ENCODE assay signal across 8 cellular contexts in genomic region chr1:180911640-180912161, GRCh38. TPM values are rescaled to one million over a fixed set of nuclear protein-coding genes. Genes with fewer than 3 reads are reported as not detected.
DNase-seq lines count a peak whose midpoint lies in the region; ATAC-seq, FAIRE-seq and TF ChIP-seq lines count a peak whose summit lies in the region.

No MANE protein-coding gene starts in this region.

- peak overlapping the region; percentile 43 for H3K4me3 ChIP-seq in RWPE2 (ENCODE audit: severe bottlenecking)
- H3K4me3 ChIP-seq in gastroesophageal sphincter, result peak overlapping the region; percentile 70 to 76
- H3K4me3 ChIP-seq in pancreas, result peak overlapping the region; percentile 15 to 61 (median 24)

- 8 to 18% methylated on average over 5 to 12 of the region's 15 CpGs for WGBS in gastroesophageal sphincter (ENCODE audit: low coverage in 1 of 2), 2 donors
- WGBS in pancreas, 2 donors, result 38 to 48% methylated on average over 15 of the region's 15 CpGs

- intact Hi-C loops in pancreas (cut with DNase I), result no loop called here

- H3K36me3 ChIP-seq in RWPE2 (ENCODE audit: low read depth), result no peaks in the 10 kb centered on the region
- H3K36me3 ChIP-seq in gastroesophageal sphincter, result peaks cover 0 to 8% of the 10 kb centered on the region in 2 donors
- H3K36me3 ChIP-seq in pancreas, result no peaks in the 10 kb centered on the region

- H3K27ac ChIP-seq in RWPE2 (ENCODE audit: poor library complexity, severe bottlenecking), result no peak overlapping the region
- H3K27ac ChIP-seq in gastroesophageal sphincter, result peak overlapping the region; percentile 70 to 96 (median 94)
- peak overlapping the region in 1 of 4 donors; percentile 55 for H3K27ac ChIP-seq in pancreas

- H3K9me3 ChIP-seq in RWPE2 (ENCODE audit: severe bottlenecking) (no peaks in the 10 kb centered on the region), gastroesophageal sphincter (no peaks in the 10 kb centered on the region), pancreas (no peaks in the 10 kb centered on the region)

- H3K27me3 ChIP-seq in RWPE2 (ENCODE audit: insufficient read depth, poor library complexity, severe bottlenecking) (no peaks in the 10 kb centered on the region), gastroesophageal sphincter (no peaks in the 10 kb centered on the region), pancreas (peaks cover 0 to 5% (median 0%) of the 10 kb centered on the region in 4 donors)

- no peak for TF ChIP-seq POLR2A in gastroesophageal sphincter (IDR thresholded peaks at IDR 0.05)

- ATAC-seq in RWPE2 (ENCODE audit: low read depth), result peak; percentile 2; the same call in 2 of the 3 replicates
- ATAC-seq in gastroesophageal sphincter, result peak; percentile 17
- peak in 3 of 4 donors; percentile 9 to 24 (median 21) for ATAC-seq in pancreas
- no peak for ATAC-seq in GM21515 (IDR thresholded peaks at IDR 0.05; ENCODE audit: unreplicated experiment)
- no peak for ATAC-seq in GM18907 (IDR thresholded peaks at IDR 0.05; ENCODE audit: unreplicated experiment)
- ATAC-seq in GM21423 (IDR thresholded peaks at IDR 0.05; ENCODE audit: unreplicated experiment), result no peak

- TF ChIP-seq CTCF in RWPE2 (IDR thresholded peaks at IDR 0.05; ENCODE audit: poor library complexity, severe bottlenecking) (no peak), gastroesophageal sphincter (IDR thresholded peaks at IDR 0.05) (no peak), pancreas (IDR thresholded peaks at IDR 0.05) (no peak)

- TF ChIP-seq EP300 in gastroesophageal sphincter (IDR thresholded peaks at IDR 0.05), result no peak

- DNase-seq in EL, result peak; percentile 47
- DNase-seq in RWPE2 (ENCODE audit: low spot score), result no peak
- no peak for DNase-seq in pancreas
- no peak for DNase-seq in mucosa of gallbladder (ENCODE audit: low spot score)

- no peaks in the 10 kb centered on the region for H3K4me1 ChIP-seq in RWPE2 (ENCODE audit: insufficient read depth, poor library complexity, severe bottlenecking)
- peaks cover 2 to 56% (median 8%) of the 10 kb centered on the region in 3 donors for H3K4me1 ChIP-seq in gastroesophageal sphincter
- H3K4me1 ChIP-seq in pancreas, result no peaks in the 10 kb centered on the region

- no peak for FAIRE-seq in pancreas (lab: Jason Lieb, UNC)

RNA-seq across cellular contexts. Expression of gene KIAA1614, which starts 1.0 kb away (rescaled TPM):
- total RNA-seq in gastroesophageal sphincter (10 to 100 TPM; 11.2 to 30.9 (median 16.7) TPM), pancreas (1 to 10 TPM in 3 of 6 donors, under 1 TPM in 3; 0.32 to 1.7 (median 1.0) TPM), mucosa of gallbladder (7.7 TPM)
- polyA plus RNA-seq in pancreas, result 1 to 10 TPM; 2.4 to 3.3 TPM

Comparison
In these comparisons a context has a peak if more than half of its experiments do, and no peak if none do; other contexts are left out.
1. ATAC-seq: peak in RWPE2 (single experiment), gastroesophageal sphincter (single experiment) and pancreas (3 of 4); none in GM21515 (single experiment), GM18907 (single experiment) and GM21423 (single experiment).
2. Peak in every context shown above with its lines, with median percentiles within 50 percentile points of each other: H3K4me3 ChIP-seq.